11 cellular contexts compared by ENCODE assay signal in the genomic region with DNA sequence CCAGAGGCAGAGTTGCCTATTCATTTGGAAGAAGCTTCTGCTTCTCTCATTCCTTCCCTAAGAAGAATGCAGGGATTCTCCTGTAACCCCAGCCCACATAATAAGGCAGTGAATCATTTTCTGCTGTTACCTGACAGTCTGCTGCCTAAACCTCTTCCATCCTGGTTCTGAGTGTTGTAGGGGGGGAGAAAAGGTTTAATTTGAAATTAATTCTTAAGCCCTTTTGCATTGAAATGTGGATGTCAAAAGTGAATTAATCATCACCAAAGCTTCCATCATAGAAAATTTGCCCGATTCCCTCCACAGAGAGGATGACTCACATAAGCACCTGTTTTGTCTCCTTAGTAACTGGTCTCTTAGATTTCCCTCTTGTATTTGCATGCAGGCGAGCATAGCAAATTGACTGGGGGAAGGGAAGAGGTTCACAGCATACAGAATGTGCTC.
DNase-seq lines count a peak whose midpoint lies in the region; ATAC-seq and TF ChIP-seq lines count a peak whose summit lies in the region.
"Had no signal": no experiment of that assay in that cellular context is flagged by ENCODE, and none has a peak within 500 bp of the region (broad histone marks: within the 10 kb centered on the region; RNA-seq: fewer than 3 reads in every experiment).

No MANE protein-coding gene starts in this region.

- H3K27ac Mint-ChIP-seq in CD14-positive monocyte (peak overlapping the region in 4 of 7 donors; percentile 26 to 87 (median 78)), HFFc6 (no peak overlapping the region)

- H3K4me1 Mint-ChIP-seq in CD14-positive monocyte, result peaks cover 38% of the 10 kb centered on the region
- H3K4me1 Mint-ChIP-seq in HFFc6 (ENCODE audit: low read depth), result peaks cover 6% of the 10 kb centered on the region
- H3K4me1 Mint-ChIP-seq: nephron had no signal

- peaks cover 20% of the 10 kb centered on the region in 2 donors for H3K36me3 Mint-ChIP-seq in CD14-positive monocyte
- peaks cover 16% of the 10 kb centered on the region for H3K36me3 Mint-ChIP-seq in HFFc6 (ENCODE audit: low read depth)
- H3K36me3 Mint-ChIP-seq: brain had no signal

- H3K9me3 Mint-ChIP-seq in CD14-positive monocyte (peaks cover 19 to 46% (median 35%) of the 10 kb centered on the region in 7 donors), HFFc6 (peaks cover 28% of the 10 kb centered on the region)

- no peaks in the 10 kb centered on the region for H3K36me3 ChIP-seq in stomach
- H3K36me3 ChIP-seq: transverse colon had no signal

- H3K9me3 ChIP-seq in stomach, result peaks cover 0 to 29% (median 19%) of the 10 kb centered on the region in 4 donors

- TF ChIP-seq EP300 in stomach (IDR thresholded peaks at IDR 0.05), result no peak

- intact Hi-C loops in CD14-positive monocyte (cut with micrococcal nuclease) (no loop called here), stomach (cut with DNase I; ENCODE audit: low total_unique reads) (no loop called here)

- H3K4me3 ChIP-seq in stomach, result no peak overlapping the region
- H3K4me3 ChIP-seq: transverse colon had no signal

- H3K27ac ChIP-seq in stomach, result no peak overlapping the region
- H3K27ac ChIP-seq: transverse colon had no signal

- TF ChIP-seq CTCF in CD14-positive monocyte (IDR thresholded peaks at IDR 0.05) (no peak), HFFc6 (IDR thresholded peaks at IDR 0.05) (no peak), stomach (IDR thresholded peaks at IDR 0.05) (no peak)

- no peaks in the 10 kb centered on the region for H3K4me1 ChIP-seq in stomach
- H3K4me1 ChIP-seq: transverse colon had no signal

- peak overlapping the region; percentile 7 to 59 for H3K4me3 Mint-ChIP-seq in CD14-positive monocyte
- no peak overlapping the region for H3K4me3 Mint-ChIP-seq in HFFc6
- H3K4me3 Mint-ChIP-seq: brain, nephron had no signal

- WGBS in stomach, 5 donors, result 35 to 51% (median 43%) methylated on average over 2 of the region's 2 CpGs

- ATAC-seq in esophagus mucosa, result no peak

- DNase-seq in CD14-positive monocyte (ENCODE audit: low spot score), result no peak
- DNase-seq in HCEC 1CT, result peak; percentile 46
- peak; percentile 23 for DNase-seq in NCI-H345 treated with DMSO at 0.1 percent for 48 hours (lab: John Stamatoyannopoulos, UW; ENCODE audit: unreplicated experiment)
- peak; percentile 14 for DNase-seq in germinal center (ENCODE audit: low spot score)
- DNase-seq in HFFc6, result no peak
- no peak for DNase-seq in stomach
- DNase-seq in NCI-H82 (lab: John Stamatoyannopoulos, UW), result no peak
- DNase-seq: transverse colon had no signal

- no peaks in the 10 kb centered on the region for H3K27me3 ChIP-seq in stomach
- H3K27me3 ChIP-seq: transverse colon had no signal

- peaks cover 6 to 22% (median 16%) of the 10 kb centered on the region in 3 donors for H3K27me3 Mint-ChIP-seq in CD14-positive monocyte (ENCODE audit: low read depth in 3 of 3)
- H3K27me3 Mint-ChIP-seq in HFFc6 (ENCODE audit: insufficient read depth), result peaks cover 11% of the 10 kb centered on the region
- H3K27me3 Mint-ChIP-seq: brain had no signal

- TF ChIP-seq POLR2A in stomach (IDR thresholded peaks at IDR 0.05), result no peak

Comparison
In these comparisons a context has a peak if more than half of its experiments do, and no peak if none do; other contexts are left out.
1. DNase-seq: peak in HCEC 1CT (single experiment), NCI-H345 treated with DMSO at 0.1 percent for 48 hours (single experiment) and germinal center (single experiment); none in CD14-positive monocyte (single experiment), HFFc6 (single experiment), stomach (single experiment) and NCI-H82 (single experiment).